13 cellular contexts compared by ENCODE assay signal in genomic region chr10:130044067-130045061, GRCh38.
A peak's percentile ranks its signal among the peaks of the same experiment; 100 is the strongest.
DNase-seq lines count a peak whose midpoint lies in the region; ATAC-seq and TF ChIP-seq lines count a peak whose summit lies in the region.
"Had no signal": no experiment of that assay in that cellular context is flagged by ENCODE, and none has a peak within 500 bp of the region (broad histone marks: within the 10 kb centered on the region; RNA-seq: fewer than 3 reads in every experiment).

No MANE protein-coding gene starts in this region.

- no peak overlapping the region for H3K27ac Mint-ChIP-seq in type B pancreatic cell
- H3K27ac Mint-ChIP-seq: B cell; CD8-positive, alpha-beta T cell had no signal

- H3K9ac ChIP-seq in HCT116 (ENCODE audit: low read length), result no peak overlapping the region

- no TSS peak for BruUV-seq in HCT116 (replicated peaks; lab: Mats Ljungman, UMichigan)

- no peaks in the 10 kb centered on the region for H3K4me1 Mint-ChIP-seq in type B pancreatic cell (ENCODE audit: unreplicated experiment)
- H3K4me1 Mint-ChIP-seq: B cell, CD14-positive monocyte had no signal

- intact Hi-C loops in HCT116 (cut with micrococcal nuclease), result loop anchor here (5.0 kb wide), 1 partner anchor 1012 kb away; no protein-coding TSS in a partner anchor
- intact Hi-C loops in breast epithelium (cut with DNase I; ENCODE audit: low total_unique reads), result no loop called here

- no peak overlapping the region for H3K27ac ChIP-seq in HCT116 (ENCODE audit: low read depth, low read length)
- H3K27ac ChIP-seq in coronary artery, result no peak overlapping the region
- H3K27ac ChIP-seq in breast epithelium, result no peak overlapping the region

- POLR2A ChIA-PET in HCT116 (lab: Charles Lee), result no interaction called here

- H3K4me3 ChIP-seq in HCT116 (replicated peaks in 1 of 2; ENCODE audit: low read depth in 1 of 2, low read length in 2 of 2) (no peak overlapping the region), coronary artery (no peak overlapping the region), breast epithelium (no peak overlapping the region)

- H3K36me3 ChIP-seq in HCT116 (ENCODE audit: control insufficient read depth in 1 of 2, insufficient read depth in 2 of 2, low read length in 2 of 2) (no peaks in the 10 kb centered on the region), breast epithelium (no peaks in the 10 kb centered on the region)

- no peaks in the 10 kb centered on the region for H3K36me3 Mint-ChIP-seq in type B pancreatic cell
- H3K36me3 Mint-ChIP-seq: CD14-positive monocyte; CD8-positive, alpha-beta T cell had no signal

- no peaks in the 10 kb centered on the region for H3K9me2 ChIP-seq in HCT116 (ENCODE audit: insufficient read depth)

- TF ChIP-seq POLR2A in HCT116 (IDR thresholded peaks at IDR 0.05; ENCODE audit: borderline replicate concordance, extremely low read depth, insufficient read depth, insufficient read length), result no peak
- TF ChIP-seq POLR2A in breast epithelium (IDR thresholded peaks at IDR 0.05), result no peak

- ATAC-seq in HCT116 (0 out of 2 replicates have a peak, but pooled peaks have one; percentile 20), HG02798 (IDR thresholded peaks at IDR 0.05; ENCODE audit: poor library complexity, unreplicated experiment) (no peak), HG03460 (IDR thresholded peaks at IDR 0.05; ENCODE audit: unreplicated experiment) (no peak), GM21737 (IDR thresholded peaks at IDR 0.05; ENCODE audit: unreplicated experiment) (no peak)
- ATAC-seq: CD8-positive, alpha-beta T cell had no signal

- no peaks in the 10 kb centered on the region for H3K27me3 ChIP-seq in HCT116 (ENCODE audit: insufficient read depth, low read length)
- H3K27me3 ChIP-seq in breast epithelium, result peaks cover 0 to 31% of the 10 kb centered on the region in 2 donors

- H3K4me2 ChIP-seq in HCT116 (ENCODE audit: low read length), result no peak overlapping the region

- TF ChIP-seq RAD21 in HCT116 (IDR thresholded peaks at IDR 0.05; ENCODE audit: low read depth), result no peak

- RAD21 ChIA-PET in HCT116 (lab: Charles Lee; ENCODE audit: low non-redundant PET in 1 of 2, low total read pairs in 2 of 2, uncharacterized antibody in 2 of 2, unreplicated experiment in 2 of 2), result interaction anchor here in 1 of 2 experiments (0.6 kb wide), 1 partner anchor 1832 kb away, joined by 3 read pairs; no protein-coding TSS in a partner anchor

- no peaks in the 10 kb centered on the region for H4K20me1 ChIP-seq in HCT116 (ENCODE audit: insufficient read depth)

- no peak overlapping the region for H2AFZ ChIP-seq in HCT116 (ENCODE audit: low read depth, low read length, poor library complexity, severe bottlenecking)

- H3K4me3 Mint-ChIP-seq in type B pancreatic cell, result no peak overlapping the region
- H3K4me3 Mint-ChIP-seq: B cell; CD14-positive monocyte; CD8-positive, alpha-beta T cell had no signal

- H3K9me3 ChIP-seq in HCT116 (ENCODE audit: control insufficient read depth in 1 of 2, insufficient read depth in 1 of 2, low read depth in 1 of 2, low read length in 2 of 2), result no peaks in the 10 kb centered on the region
- no peaks in the 10 kb centered on the region for H3K9me3 ChIP-seq in breast epithelium
- H3K9me3 ChIP-seq: Caco-2 had no signal

- TF ChIP-seq CTCF in HCT116 (IDR thresholded peaks at IDR 0.05 in 2 of 3, conservative IDR thresholded peaks at IDR 0.05 in 1 of 3; ENCODE audit: borderline replicate concordance in 1 of 3, insufficient read depth in 1 of 3, low read depth in 2 of 3, low read length in 2 of 3) (no peak), coronary artery (IDR thresholded peaks at IDR 0.05) (no peak), type B pancreatic cell (conservative IDR thresholded peaks at IDR 0.05) (no peak), breast epithelium (IDR thresholded peaks at IDR 0.05) (no peak)

- H3K4me1 ChIP-seq in HCT116 (ENCODE audit: control insufficient read depth in 1 of 2, insufficient read depth in 2 of 2, low read length in 2 of 2), result no peaks in the 10 kb centered on the region
- no peaks in the 10 kb centered on the region for H3K4me1 ChIP-seq in breast epithelium
- H3K4me1 ChIP-seq: Caco-2 had no signal

- peaks cover 30% of the 10 kb centered on the region for H3K27me3 Mint-ChIP-seq in type B pancreatic cell

- no peaks in the 10 kb centered on the region for H3K9me3 Mint-ChIP-seq in type B pancreatic cell
- H3K9me3 Mint-ChIP-seq: CD8-positive, alpha-beta T cell had no signal

- DNase-seq in HCT116 (ENCODE audit: low read depth, low spot score) (no peak), coronary artery (ENCODE audit: low spot score) (peak; percentile 55), left kidney (ENCODE audit: low read depth, low spot score) (peak; percentile 57), type B pancreatic cell (ENCODE audit: extremely low spot score, unreplicated experiment) (peak; percentile 52), breast epithelium (ENCODE audit: low spot score in 2 of 2) (no peak)
- DNase-seq: GDM1 had no signal

- H3K79me2 ChIP-seq in HCT116 (ENCODE audit: insufficient read depth, low read length), result no peaks in the 10 kb centered on the region

- CTCF ChIA-PET in HCT116 (lab: Charles Lee), result no interaction called here

TF ChIP-seq in HCT116, 20 proteins besides CTCF, POLR2A, EP300 and RAD21 (continues in another document):
- no peak for TF ChIP-seq ZNF274 (IDR thresholded peaks at IDR 0.05; ENCODE audit: low read depth, low read length)
- no peak for TF ChIP-seq TCF7L2 (IDR thresholded peaks at IDR 0.05; ENCODE audit: borderline replicate concordance, extremely low read depth, insufficient read depth, insufficient read length)
- TF ChIP-seq POLR2AphosphoS5 (IDR thresholded peaks at IDR 0.05; ENCODE audit: low read depth, low read length), result no peak
- no peak for TF ChIP-seq ATF3 (IDR thresholded peaks at IDR 0.05)
- TF ChIP-seq SRF (IDR thresholded peaks at IDR 0.05; ENCODE audit: low read depth), result no peak
- no peak for TF ChIP-seq CEBPB (IDR thresholded peaks at IDR 0.05; ENCODE audit: low read depth)
- TF ChIP-seq, protein P1, sequence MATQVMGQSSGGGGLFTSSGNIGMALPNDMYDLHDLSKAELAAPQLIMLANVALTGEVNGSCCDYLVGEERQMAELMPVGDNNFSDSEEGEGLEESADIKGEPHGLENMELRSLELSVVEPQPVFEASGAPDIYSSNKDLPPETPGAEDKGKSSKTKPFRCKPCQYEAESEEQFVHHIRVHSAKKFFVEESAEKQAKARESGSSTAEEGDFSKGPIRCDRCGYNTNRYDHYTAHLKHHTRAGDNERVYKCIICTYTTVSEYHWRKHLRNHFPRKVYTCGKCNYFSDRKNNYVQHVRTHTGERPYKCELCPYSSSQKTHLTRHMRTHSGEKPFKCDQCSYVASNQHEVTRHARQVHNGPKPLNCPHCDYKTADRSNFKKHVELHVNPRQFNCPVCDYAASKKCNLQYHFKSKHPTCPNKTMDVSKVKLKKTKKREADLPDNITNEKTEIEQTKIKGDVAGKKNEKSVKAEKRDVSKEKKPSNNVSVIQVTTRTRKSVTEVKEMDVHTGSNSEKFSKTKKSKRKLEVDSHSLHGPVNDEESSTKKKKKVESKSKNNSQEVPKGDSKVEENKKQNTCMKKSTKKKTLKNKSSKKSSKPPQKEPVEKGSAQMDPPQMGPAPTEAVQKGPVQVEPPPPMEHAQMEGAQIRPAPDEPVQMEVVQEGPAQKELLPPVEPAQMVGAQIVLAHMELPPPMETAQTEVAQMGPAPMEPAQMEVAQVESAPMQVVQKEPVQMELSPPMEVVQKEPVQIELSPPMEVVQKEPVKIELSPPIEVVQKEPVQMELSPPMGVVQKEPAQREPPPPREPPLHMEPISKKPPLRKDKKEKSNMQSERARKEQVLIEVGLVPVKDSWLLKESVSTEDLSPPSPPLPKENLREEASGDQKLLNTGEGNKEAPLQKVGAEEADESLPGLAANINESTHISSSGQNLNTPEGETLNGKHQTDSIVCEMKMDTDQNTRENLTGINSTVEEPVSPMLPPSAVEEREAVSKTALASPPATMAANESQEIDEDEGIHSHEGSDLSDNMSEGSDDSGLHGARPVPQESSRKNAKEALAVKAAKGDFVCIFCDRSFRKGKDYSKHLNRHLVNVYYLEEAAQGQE (IDR thresholded peaks at IDR 0.05; ENCODE audit: low read depth), result no peak
- no peak for TF ChIP-seq YY1 (IDR thresholded peaks at IDR 0.05; ENCODE audit: extremely low read depth, insufficient replicate concordance, low read depth, low read length)
- TF ChIP-seq ZFX (IDR thresholded peaks at IDR 0.05), result no peak
- TF ChIP-seq EGR1 (IDR thresholded peaks at IDR 0.05; ENCODE audit: low read depth), result no peak
- no peak for TF ChIP-seq EZH2phosphoT487 (IDR thresholded peaks at IDR 0.05; ENCODE audit: borderline replicate concordance)
- TF ChIP-seq MAX (IDR thresholded peaks at IDR 0.05), result no peak
- TF ChIP-seq SP1 (IDR thresholded peaks at IDR 0.05; ENCODE audit: low read depth), result no peak
- TF ChIP-seq EZH2 (IDR thresholded peaks at IDR 0.05), result no peak
- TF ChIP-seq SIN3A (IDR thresholded peaks at IDR 0.05; ENCODE audit: low read depth), result no peak
- TF ChIP-seq, protein P2, sequence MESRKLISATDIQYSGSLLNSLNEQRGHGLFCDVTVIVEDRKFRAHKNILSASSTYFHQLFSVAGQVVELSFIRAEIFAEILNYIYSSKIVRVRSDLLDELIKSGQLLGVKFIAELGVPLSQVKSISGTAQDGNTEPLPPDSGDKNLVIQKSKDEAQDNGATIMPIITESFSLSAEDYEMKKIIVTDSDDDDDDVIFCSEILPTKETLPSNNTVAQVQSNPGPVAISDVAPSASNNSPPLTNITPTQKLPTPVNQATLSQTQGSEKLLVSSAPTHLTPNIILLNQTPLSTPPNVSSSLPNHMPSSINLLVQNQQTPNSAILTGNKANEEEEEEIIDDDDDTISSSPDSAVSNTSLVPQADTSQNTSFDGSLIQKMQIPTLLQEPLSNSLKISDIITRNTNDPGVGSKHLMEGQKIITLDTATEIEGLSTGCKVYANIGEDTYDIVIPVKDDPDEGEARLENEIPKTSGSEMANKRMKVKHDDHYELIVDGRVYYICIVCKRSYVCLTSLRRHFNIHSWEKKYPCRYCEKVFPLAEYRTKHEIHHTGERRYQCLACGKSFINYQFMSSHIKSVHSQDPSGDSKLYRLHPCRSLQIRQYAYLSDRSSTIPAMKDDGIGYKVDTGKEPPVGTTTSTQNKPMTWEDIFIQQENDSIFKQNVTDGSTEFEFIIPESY (IDR thresholded peaks at IDR 0.05; ENCODE audit: extremely low read depth, insufficient replicate concordance, low read length), result no peak
- TF ChIP-seq FOSL1 (IDR thresholded peaks at IDR 0.05; ENCODE audit: low read depth), result no peak
- no peak for TF ChIP-seq CBX3 (IDR thresholded peaks at IDR 0.05; ENCODE audit: low read depth)
- TF ChIP-seq ELF1 (IDR thresholded peaks at IDR 0.05; ENCODE audit: borderline replicate concordance, low read depth), result no peak

Comparison
In these comparisons a context has a peak if more than half of its experiments do, and no peak if none do; other contexts are left out.
1. DNase-seq: peak in coronary artery (single experiment), left kidney (single experiment) and type B pancreatic cell (single experiment); none in HCT116 (single experiment) and breast epithelium (0 of 2).